1 cellular context compared by ENCODE assay signal in genomic region chr2:219279151-219279915, GRCh38.
TF ChIP-seq lines count a peak whose summit lies in the region.

TSS of gene DNAJB2 (plus strand) at chr2:219279366. CDS start at chr2:219279834, 468 bp downstream.

TF ChIP-seq in A549, 52 proteins besides CTCF, POLR2A, EP300 and RAD21 (continued from another document):
- TF ChIP-seq, protein P1, sequence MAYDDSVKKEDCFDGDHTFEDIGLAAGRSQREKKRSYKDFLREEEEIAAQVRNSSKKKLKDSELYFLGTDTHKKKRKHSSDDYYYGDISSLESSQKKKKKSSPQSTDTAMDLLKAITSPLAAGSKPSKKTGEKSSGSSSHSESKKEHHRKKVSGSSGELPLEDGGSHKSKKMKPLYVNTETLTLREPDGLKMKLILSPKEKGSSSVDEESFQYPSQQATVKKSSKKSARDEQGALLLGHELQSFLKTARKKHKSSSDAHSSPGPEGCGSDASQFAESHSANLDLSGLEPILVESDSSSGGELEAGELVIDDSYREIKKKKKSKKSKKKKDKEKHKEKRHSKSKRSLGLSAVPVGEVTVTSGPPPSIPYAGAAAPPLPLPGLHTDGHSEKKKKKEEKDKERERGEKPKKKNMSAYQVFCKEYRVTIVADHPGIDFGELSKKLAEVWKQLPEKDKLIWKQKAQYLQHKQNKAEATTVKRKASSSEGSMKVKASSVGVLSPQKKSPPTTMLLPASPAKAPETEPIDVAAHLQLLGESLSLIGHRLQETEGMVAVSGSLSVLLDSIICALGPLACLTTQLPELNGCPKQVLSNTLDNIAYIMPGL (CRISPR knock-in tag; IDR thresholded peaks at IDR 0.05; ENCODE audit: borderline replicate concordance), result no peak
- TF ChIP-seq CBX8 (IDR thresholded peaks at IDR 0.05) (no peak), ESRRA (IDR thresholded peaks at IDR 0.05; ENCODE audit: borderline replicate concordance, low read length) (no peak), SMC3 (IDR thresholded peaks at IDR 0.05) (peak; percentile 36; the same call in 2 of the 3 replicates), KDM1A (IDR thresholded peaks at IDR 0.05; ENCODE audit: low read depth) (no peak), SREBF2 (IDR thresholded peaks at IDR 0.05) (no peak), NR3C1 (IDR thresholded peaks at IDR 0.05) (no peak), TFCP2L1 (CRISPR knock-in tag; IDR thresholded peaks at IDR 0.05) (no peak), NPAS2 (CRISPR knock-in tag; IDR thresholded peaks at IDR 0.05; ENCODE audit: borderline replicate concordance) (no peak), POLR2AphosphoS2 (conservative IDR thresholded peaks at IDR 0.05; ENCODE audit: low read length) (no peak), KDM5A (IDR thresholded peaks at IDR 0.05) (no peak), RNF2 (IDR thresholded peaks at IDR 0.05; ENCODE audit: borderline replicate concordance, low read depth) (no peak), PHF8 (IDR thresholded peaks at IDR 0.05; ENCODE audit: borderline replicate concordance, low read depth) (peak; percentile 80), JUN (IDR thresholded peaks at IDR 0.05) (peak; percentile 85 to 95; a peak in 4 of 5 replicates), CHD2 (IDR thresholded peaks at IDR 0.05; ENCODE audit: low read length, partially characterized antibody) (no peak), TP53 (CRISPR knock-in tag; IDR thresholded peaks at IDR 0.05) (no peak), ZSCAN20 (CRISPR knock-in tag; IDR thresholded peaks at IDR 0.05) (no peak), BCL3 (IDR thresholded peaks at IDR 0.05) (no peak), RCOR1 (IDR thresholded peaks at IDR 0.05; ENCODE audit: low read depth, low read length) (no peak), JUNB (IDR thresholded peaks at IDR 0.05) (peak; percentile 22; the same call in 1 of the 2 replicates), HOXA7 (CRISPR knock-in tag; IDR thresholded peaks at IDR 0.05) (no peak), REST (IDR thresholded peaks at IDR 0.05) (no peak), EHMT2 (IDR thresholded peaks at IDR 0.05; ENCODE audit: low read depth) (no peak), CBX2 (IDR thresholded peaks at IDR 0.05; ENCODE audit: borderline replicate concordance, low read depth) (no peak), RFX5 (IDR thresholded peaks at IDR 0.05) (no peak), CHD4 (IDR thresholded peaks at IDR 0.05; ENCODE audit: borderline replicate concordance) (no peak), RARB (CRISPR knock-in tag; IDR thresholded peaks at IDR 0.05) (no peak), NFE2L2 (conservative IDR thresholded peaks at IDR 0.05; ENCODE audit: low read length) (no peak)
- TF ChIP-seq, protein P2, sequence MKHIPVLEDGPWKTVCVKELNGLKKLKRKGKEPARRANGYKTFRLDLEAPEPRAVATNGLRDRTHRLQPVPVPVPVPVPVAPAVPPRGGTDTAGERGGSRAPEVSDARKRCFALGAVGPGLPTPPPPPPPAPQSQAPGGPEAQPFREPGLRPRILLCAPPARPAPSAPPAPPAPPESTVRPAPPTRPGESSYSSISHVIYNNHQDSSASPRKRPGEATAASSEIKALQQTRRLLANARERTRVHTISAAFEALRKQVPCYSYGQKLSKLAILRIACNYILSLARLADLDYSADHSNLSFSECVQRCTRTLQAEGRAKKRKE (CRISPR knock-in tag; IDR thresholded peaks at IDR 0.05; ENCODE audit: low read depth), result peak; percentile 77
- TF ChIP-seq, protein P3, sequence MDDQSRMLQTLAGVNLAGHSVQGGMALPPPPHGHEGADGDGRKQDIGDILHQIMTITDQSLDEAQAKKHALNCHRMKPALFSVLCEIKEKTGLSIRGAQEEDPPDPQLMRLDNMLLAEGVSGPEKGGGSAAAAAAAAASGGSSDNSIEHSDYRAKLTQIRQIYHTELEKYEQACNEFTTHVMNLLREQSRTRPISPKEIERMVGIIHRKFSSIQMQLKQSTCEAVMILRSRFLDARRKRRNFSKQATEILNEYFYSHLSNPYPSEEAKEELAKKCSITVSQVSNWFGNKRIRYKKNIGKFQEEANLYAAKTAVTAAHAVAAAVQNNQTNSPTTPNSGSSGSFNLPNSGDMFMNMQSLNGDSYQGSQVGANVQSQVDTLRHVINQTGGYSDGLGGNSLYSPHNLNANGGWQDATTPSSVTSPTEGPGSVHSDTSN (IDR thresholded peaks at IDR 0.05), result peak; percentile 81; the same call in 1 of the 2 replicates
- TF ChIP-seq, protein P4, sequence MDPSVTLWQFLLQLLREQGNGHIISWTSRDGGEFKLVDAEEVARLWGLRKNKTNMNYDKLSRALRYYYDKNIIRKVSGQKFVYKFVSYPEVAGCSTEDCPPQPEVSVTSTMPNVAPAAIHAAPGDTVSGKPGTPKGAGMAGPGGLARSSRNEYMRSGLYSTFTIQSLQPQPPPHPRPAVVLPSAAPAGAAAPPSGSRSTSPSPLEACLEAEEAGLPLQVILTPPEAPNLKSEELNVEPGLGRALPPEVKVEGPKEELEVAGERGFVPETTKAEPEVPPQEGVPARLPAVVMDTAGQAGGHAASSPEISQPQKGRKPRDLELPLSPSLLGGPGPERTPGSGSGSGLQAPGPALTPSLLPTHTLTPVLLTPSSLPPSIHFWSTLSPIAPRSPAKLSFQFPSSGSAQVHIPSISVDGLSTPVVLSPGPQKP (IDR thresholded peaks at IDR 0.05; ENCODE audit: low read depth, low read length), result no peak
- TF ChIP-seq, protein P5, sequence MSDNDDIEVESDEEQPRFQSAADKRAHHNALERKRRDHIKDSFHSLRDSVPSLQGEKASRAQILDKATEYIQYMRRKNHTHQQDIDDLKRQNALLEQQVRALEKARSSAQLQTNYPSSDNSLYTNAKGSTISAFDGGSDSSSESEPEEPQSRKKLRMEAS (IDR thresholded peaks at IDR 0.05), result peak; percentile 85
- TF ChIP-seq, protein P6, sequence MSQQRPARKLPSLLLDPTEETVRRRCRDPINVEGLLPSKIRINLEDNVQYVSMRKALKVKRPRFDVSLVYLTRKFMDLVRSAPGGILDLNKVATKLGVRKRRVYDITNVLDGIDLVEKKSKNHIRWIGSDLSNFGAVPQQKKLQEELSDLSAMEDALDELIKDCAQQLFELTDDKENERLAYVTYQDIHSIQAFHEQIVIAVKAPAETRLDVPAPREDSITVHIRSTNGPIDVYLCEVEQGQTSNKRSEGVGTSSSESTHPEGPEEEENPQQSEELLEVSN (IDR thresholded peaks at IDR 0.05; ENCODE audit: borderline replicate concordance, low read depth), result 0 out of 2 replicates have a peak, but pooled peaks have one; percentile 28
